ENCODE assay signal across 1 cellular context in genomic region chr12:68565391-68565903, GRCh38.
A peak's percentile ranks its signal among the peaks of the same experiment; 100 is the strongest.
TF ChIP-seq lines count a peak whose summit lies in the region.

No MANE protein-coding gene starts in this region.

TF ChIP-seq in K562, 482 proteins besides CTCF, POLR2A, EP300 and RAD21 (continued from another document and continues in another):
- no peak for TF ChIP-seq ARID4B (CRISPR knock-in tag; IDR thresholded peaks at IDR 0.05)
- no peak for TF ChIP-seq THRB (CRISPR knock-in tag; conservative IDR thresholded peaks at IDR 0.05)
- TF ChIP-seq HMBOX1 (IDR thresholded peaks at IDR 0.05) = peak; percentile 87
- TF ChIP-seq KLF16 (IDR thresholded peaks at IDR 0.05) = no peak
- peak; percentile 76; the same call in 1 of the 2 replicates for TF ChIP-seq JUND (IDR thresholded peaks at IDR 0.05; ENCODE audit: borderline replicate concordance, low read depth, low read length)
- peak; percentile 70; the same call in 1 of the 3 replicates for TF ChIP-seq JUND (tag; IDR thresholded peaks at IDR 0.05; ENCODE audit: borderline replicate concordance, low read depth, low read length)
- no peak for TF ChIP-seq KDM4B (IDR thresholded peaks at IDR 0.05; ENCODE audit: borderline replicate concordance in 2 of 2, low read depth in 1 of 2)
- TF ChIP-seq, protein P1, sequence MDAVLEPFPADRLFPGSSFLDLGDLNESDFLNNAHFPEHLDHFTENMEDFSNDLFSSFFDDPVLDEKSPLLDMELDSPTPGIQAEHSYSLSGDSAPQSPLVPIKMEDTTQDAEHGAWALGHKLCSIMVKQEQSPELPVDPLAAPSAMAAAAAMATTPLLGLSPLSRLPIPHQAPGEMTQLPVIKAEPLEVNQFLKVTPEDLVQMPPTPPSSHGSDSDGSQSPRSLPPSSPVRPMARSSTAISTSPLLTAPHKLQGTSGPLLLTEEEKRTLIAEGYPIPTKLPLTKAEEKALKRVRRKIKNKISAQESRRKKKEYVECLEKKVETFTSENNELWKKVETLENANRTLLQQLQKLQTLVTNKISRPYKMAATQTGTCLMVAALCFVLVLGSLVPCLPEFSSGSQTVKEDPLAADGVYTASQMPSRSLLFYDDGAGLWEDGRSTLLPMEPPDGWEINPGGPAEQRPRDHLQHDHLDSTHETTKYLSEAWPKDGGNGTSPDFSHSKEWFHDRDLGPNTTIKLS (IDR thresholded peaks at IDR 0.05; ENCODE audit: borderline replicate concordance, low read depth) = no peak
- TF ChIP-seq RFX1 (IDR thresholded peaks at IDR 0.05) = no peak
- TF ChIP-seq ELK1 (CRISPR knock-in tag; IDR thresholded peaks at IDR 0.05) = no peak
- no peak for TF ChIP-seq MYBL2 (IDR thresholded peaks at IDR 0.05; ENCODE audit: low read depth)
- no peak for TF ChIP-seq MYBL2 (CRISPR knock-in tag; IDR thresholded peaks at IDR 0.05; ENCODE audit: borderline replicate concordance)
- TF ChIP-seq ATF7 (IDR thresholded peaks at IDR 0.05) = peak; percentile 69; the same call in 1 of the 2 replicates
- no peak for TF ChIP-seq SP2 (IDR thresholded peaks at IDR 0.05; ENCODE audit: extremely low read depth, low read depth, low read length, poor library complexity, severe bottlenecking)
- peak; percentile 37; the same call in 1 of the 2 replicates for TF ChIP-seq ARID1B (IDR thresholded peaks at IDR 0.05)
- peak; percentile 88 for TF ChIP-seq FOSL1 (tag; conservative IDR thresholded peaks at IDR 0.05)
- no peak for TF ChIP-seq ZBTB26 (CRISPR knock-in tag; IDR thresholded peaks at IDR 0.05)
- no peak for TF ChIP-seq NFIC (IDR thresholded peaks at IDR 0.05)
- TF ChIP-seq CREM (IDR thresholded peaks at IDR 0.05; ENCODE audit: low read depth) = no peak
- TF ChIP-seq SRSF7 (optimal IDR thresholded peaks at IDR 0.05; ENCODE audit: low read depth, low read length) = no peak
- TF ChIP-seq SRSF9 (IDR thresholded peaks at IDR 0.05; ENCODE audit: borderline replicate concordance, low read depth, low read length) = no peak
- peak; percentile 61; the same call in 1 of the 2 replicates for TF ChIP-seq C11orf30 (IDR thresholded peaks at IDR 0.05; ENCODE audit: low read depth)
- no peak for TF ChIP-seq SNRNP70 (optimal IDR thresholded peaks at IDR 0.05; ENCODE audit: low read depth, low read length)
- TF ChIP-seq TAF9B (IDR thresholded peaks at IDR 0.05; ENCODE audit: partially characterized antibody) = no peak
- no peak for TF ChIP-seq RBBP5 (IDR thresholded peaks at IDR 0.05; ENCODE audit: borderline replicate concordance, insufficient read depth, low read length, poor library complexity, severe bottlenecking)
- TF ChIP-seq MXI1 (IDR thresholded peaks at IDR 0.05; ENCODE audit: low read depth, low read length) = no peak
- no peak for TF ChIP-seq ZNF449 (CRISPR knock-in tag; IDR thresholded peaks at IDR 0.05)
- TF ChIP-seq ZBTB40 (IDR thresholded peaks at IDR 0.05) = no peak
- no peak for TF ChIP-seq ZBTB40 (CRISPR knock-in tag; IDR thresholded peaks at IDR 0.05)
- TF ChIP-seq, protein P2, sequence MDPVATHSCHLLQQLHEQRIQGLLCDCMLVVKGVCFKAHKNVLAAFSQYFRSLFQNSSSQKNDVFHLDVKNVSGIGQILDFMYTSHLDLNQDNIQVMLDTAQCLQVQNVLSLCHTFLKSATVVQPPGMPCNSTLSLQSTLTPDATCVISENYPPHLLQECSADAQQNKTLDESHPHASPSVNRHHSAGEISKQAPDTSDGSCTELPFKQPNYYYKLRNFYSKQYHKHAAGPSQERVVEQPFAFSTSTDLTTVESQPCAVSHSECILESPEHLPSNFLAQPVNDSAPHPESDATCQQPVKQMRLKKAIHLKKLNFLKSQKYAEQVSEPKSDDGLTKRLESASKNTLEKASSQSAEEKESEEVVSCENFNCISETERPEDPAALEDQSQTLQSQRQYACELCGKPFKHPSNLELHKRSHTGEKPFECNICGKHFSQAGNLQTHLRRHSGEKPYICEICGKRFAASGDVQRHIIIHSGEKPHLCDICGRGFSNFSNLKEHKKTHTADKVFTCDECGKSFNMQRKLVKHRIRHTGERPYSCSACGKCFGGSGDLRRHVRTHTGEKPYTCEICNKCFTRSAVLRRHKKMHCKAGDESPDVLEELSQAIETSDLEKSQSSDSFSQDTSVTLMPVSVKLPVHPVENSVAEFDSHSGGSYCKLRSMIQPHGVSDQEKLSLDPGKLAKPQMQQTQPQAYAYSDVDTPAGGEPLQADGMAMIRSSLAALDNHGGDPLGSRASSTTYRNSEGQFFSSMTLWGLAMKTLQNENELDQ (CRISPR knock-in tag; IDR thresholded peaks at IDR 0.05; ENCODE audit: borderline replicate concordance) = no peak
